9 cellular contexts compared by ENCODE assay signal in the genomic region with DNA sequence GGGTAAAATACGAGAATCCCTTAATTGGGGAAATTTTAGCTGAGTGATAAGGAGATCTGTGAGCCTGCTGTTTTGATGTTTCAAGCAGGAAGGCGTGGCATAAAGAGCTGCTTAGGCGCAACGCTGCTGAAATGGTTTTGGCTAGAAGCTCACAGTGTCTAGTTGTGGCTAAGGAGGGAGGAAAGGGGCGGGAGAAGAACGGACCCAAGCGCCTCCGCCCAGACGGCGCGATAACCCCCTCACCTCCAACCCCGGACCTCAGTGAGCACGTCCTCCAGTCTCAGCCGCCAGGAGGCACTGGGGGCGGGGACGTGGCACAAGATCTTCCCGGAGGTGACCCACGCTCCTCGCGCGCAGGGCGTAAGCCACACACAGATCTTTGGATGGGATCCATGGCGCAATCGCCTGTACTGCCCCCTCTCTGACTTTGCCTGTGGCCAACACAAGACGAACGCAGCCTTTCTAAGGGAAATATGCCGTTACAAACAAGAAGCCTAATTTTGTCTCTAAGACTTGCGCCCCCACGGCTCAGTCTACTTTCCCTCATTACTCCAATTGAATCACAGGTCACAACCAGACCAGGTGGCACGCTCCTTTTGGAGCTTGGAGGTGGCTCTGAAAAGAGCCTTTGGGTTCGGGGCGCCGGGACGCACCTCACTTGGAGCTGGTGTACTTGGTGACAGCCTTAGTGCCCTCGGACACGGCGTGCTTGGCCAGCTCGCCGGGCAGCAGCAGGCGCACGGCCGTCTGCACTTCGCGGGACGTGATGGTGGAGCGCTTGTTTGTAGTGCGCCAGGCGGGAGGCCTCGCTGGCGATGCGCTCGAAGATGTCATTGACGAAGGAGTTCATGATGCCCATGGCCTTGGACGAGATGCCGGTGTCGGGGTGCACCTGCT.
A peak's percentile ranks its signal among the peaks of the same experiment; 100 is the strongest.
DNase-seq lines count a peak whose midpoint lies in the region; ATAC-seq lines count a peak whose summit lies in the region.
"Had no signal": no experiment of that assay in that cellular context is flagged by ENCODE, and none has a peak within 500 bp of the region (broad histone marks: within the 10 kb centered on the region; RNA-seq: fewer than 3 reads in every experiment).

No MANE protein-coding gene starts in this region.

- DNase-seq in NCI-H345 (lab: John Stamatoyannopoulos, UW): peak; percentile 9
- DNase-seq in NCI-H345 treated with DMSO at 0.1 percent for 48 hours (lab: John Stamatoyannopoulos, UW; ENCODE audit: unreplicated experiment): no peak
- peak; percentile 70 for DNase-seq in NCI-H69 (lab: John Stamatoyannopoulos, UW)
- peak; percentile 42 for DNase-seq in activated effector memory CD4-positive, alpha-beta T cell treated with Interleukin-2 at 50 U/mL for 16 hours
- peak; percentile 42 for DNase-seq in stimulated activated CD4-positive, alpha-beta T cell treated with anti-CD3 and anti-CD28 coated beads, Interleukin-4, amount 100 ng/mL, for 1 hour

- peak overlapping the region; percentile 25 for H3K4me3 ChIP-seq in iPS-11a (ENCODE audit: low read depth, low read length)
- H3K4me3 ChIP-seq: BLaER1 treated with 17β-estradiol and CSF1 and Interleukin-3, amounts not matched to agents 10 nM and 100 nM had no signal

- ATAC-seq in HG02852 (IDR thresholded peaks at IDR 0.05; ENCODE audit: unreplicated experiment): peak; percentile 40
- ATAC-seq in HG03097 (IDR thresholded peaks at IDR 0.05; ENCODE audit: low FRiP score, unreplicated experiment): no peak
